In the genomic region with DNA sequence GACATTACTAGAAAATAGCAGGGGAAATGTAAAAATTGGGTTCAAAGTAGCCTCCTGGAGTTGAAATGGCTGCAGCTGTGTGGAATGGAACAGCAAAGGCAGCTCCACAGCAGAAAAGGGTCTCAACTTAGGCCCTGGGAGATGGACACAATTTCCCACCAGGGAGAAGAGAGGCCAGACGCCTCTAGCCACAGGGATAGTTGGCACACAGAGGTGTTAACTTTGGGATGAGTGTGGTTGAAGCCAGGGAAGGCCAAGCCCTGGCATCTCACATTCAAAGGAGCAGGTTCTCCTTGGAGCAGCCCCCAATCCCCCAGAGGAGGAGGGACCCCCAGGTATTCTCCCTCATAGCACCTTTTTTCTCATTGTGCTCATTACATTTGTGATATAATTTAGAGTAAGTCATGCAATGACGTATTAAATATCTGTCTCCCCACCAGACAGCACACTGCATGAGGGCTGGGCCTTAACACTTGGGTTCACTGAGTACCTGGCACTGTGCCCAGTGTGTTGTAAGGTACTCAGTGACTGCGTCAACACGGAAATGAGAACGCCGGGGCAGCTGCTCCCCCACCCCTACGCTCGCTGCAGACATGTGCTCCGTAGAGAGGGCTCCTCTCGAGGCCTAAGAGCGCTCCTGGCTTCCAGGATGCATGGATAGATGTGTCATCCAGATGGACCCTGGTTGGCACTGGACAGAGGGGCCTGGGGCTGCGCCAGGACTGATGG, we compare ENCODE assay signal across 9 cellular contexts.
DNase-seq lines count a peak whose midpoint lies in the region; ATAC-seq, FAIRE-seq and TF ChIP-seq lines count a peak whose summit lies in the region.
"Had no signal": no experiment of that assay in that cellular context is flagged by ENCODE, and none has a peak within 500 bp of the region (broad histone marks: within the 10 kb centered on the region; RNA-seq: fewer than 3 reads in every experiment).

No MANE protein-coding gene starts in this region.

- H3K9ac ChIP-seq in HepG2 (ENCODE audit: insufficient read depth, low read depth, low read length), result no peak overlapping the region

- BruUV-seq in HepG2 (replicated peaks; lab: Mats Ljungman, UMichigan), result no TSS peak

- DNase-seq in Ammon's horn (ENCODE audit: low spot score), result peak; percentile 27
- DNase-seq in NCI-H128 (lab: John Stamatoyannopoulos, UW; ENCODE audit: unreplicated experiment), result peak; percentile 65
- DNase-seq in body of pancreas, result peak; percentile 53 to 85 (median 74)
- DNase-seq in HepG2 (ENCODE audit: low spot score), result peak; percentile 73
- DNase-seq in GDM1 (lab: John Stamatoyannopoulos, UW), result no peak
- no peak for DNase-seq in superior temporal gyrus (ENCODE audit: extremely low spot score)
- DNase-seq: BE2C had no signal

- in situ Hi-C loops in HepG2 (cut with HindIII; ENCODE audit: extremely low pct_ligation_motif_present, low pct_unique_long_range_greater_than_20kb), result no loop called here

- no peak for TF ChIP-seq RAD21 in HepG2 (CRISPR knock-in tag; IDR thresholded peaks at IDR 0.05)

- intact Hi-C loops in body of pancreas (cut with DNase I), result no loop called here
- intact Hi-C loops in HepG2 (cut with micrococcal nuclease; ENCODE audit: unreplicated experiment), result no loop called here

- peak; percentile 57 for ATAC-seq in body of pancreas
- ATAC-seq in HepG2, result peak; percentile 10; the same call in 2 of the 3 replicates
- no peak for ATAC-seq in HG03025 (IDR thresholded peaks at IDR 0.05; ENCODE audit: low FRiP score, unreplicated experiment)
- ATAC-seq in HG02870 (IDR thresholded peaks at IDR 0.05; ENCODE audit: unreplicated experiment), result no peak

- H3K4me3 ChIP-seq in body of pancreas, result no peak overlapping the region
- no peak overlapping the region for H3K4me3 ChIP-seq in HepG2 (replicated peaks in 1 of 3; ENCODE audit: insufficient read depth in 1 of 3, low read depth in 2 of 3, low read length in 3 of 3)

- POLR2A ChIA-PET in HepG2 (lab: Yijun Ruan, JAX), result no interaction called here

- no peak for FAIRE-seq in HepG2 (lab: Jason Lieb, UNC)

- TF ChIP-seq CTCF in body of pancreas (IDR thresholded peaks at IDR 0.05) (no peak), HepG2 (CRISPR knock-in tag; IDR thresholded peaks at IDR 0.05) (no peak)

- H3K27ac ChIP-seq in body of pancreas (peak overlapping the region in 1 of 4 donors; percentile 40), HepG2 (ENCODE audit: extremely low read length, insufficient read depth, low read length) (no peak overlapping the region)

- no peak for TF ChIP-seq EP300 in HepG2 (IDR thresholded peaks at IDR 0.05; ENCODE audit: low read depth in 2 of 2, low read length in 2 of 2)
- TF ChIP-seq EP300 in HepG2 (CRISPR knock-in tag; IDR thresholded peaks at IDR 0.05; ENCODE audit: borderline replicate concordance), result no peak

- H2AFZ ChIP-seq in HepG2 (ENCODE audit: low read length), result no peak overlapping the region

- TF ChIP-seq POLR2A in body of pancreas (IDR thresholded peaks at IDR 0.05), result no peak
- no peak for TF ChIP-seq POLR2A in HepG2 (IDR thresholded peaks at IDR 0.05; ENCODE audit: insufficient read depth in 1 of 2, low read depth in 2 of 2, low read length in 2 of 2)

- no peaks in the 10 kb centered on the region for H3K4me1 ChIP-seq in body of pancreas
- H3K4me1 ChIP-seq in HepG2 (ENCODE audit: insufficient read depth, low read length), result peaks cover 18% of the 10 kb centered on the region
- H3K4me1 ChIP-seq: BE2C had no signal

- H3K36me3 ChIP-seq in body of pancreas (replicated peaks in 1 of 2; ENCODE audit: insufficient read depth in 1 of 2, low read depth in 2 of 2) (no peaks in the 10 kb centered on the region), HepG2 (replicated peaks in 1 of 2; ENCODE audit: control insufficient read depth in 1 of 2, insufficient read depth in 2 of 2, low read length in 2 of 2) (no peaks in the 10 kb centered on the region)
- H3K36me3 ChIP-seq: BE2C had no signal

- H3K79me2 ChIP-seq in HepG2 (ENCODE audit: insufficient read depth, low read length), result no peaks in the 10 kb centered on the region

- H4K20me1 ChIP-seq in HepG2 (ENCODE audit: insufficient read depth, low read length), result no peaks in the 10 kb centered on the region

- no peak overlapping the region for H3K4me2 ChIP-seq in HepG2 (ENCODE audit: low read depth, low read length)

- H3K27me3 ChIP-seq in body of pancreas, result no peaks in the 10 kb centered on the region
- H3K27me3 ChIP-seq in HepG2 (ENCODE audit: control insufficient read depth in 1 of 2, insufficient read depth in 2 of 2, low read length in 2 of 2), result peaks cover 4 to 22% of the 10 kb centered on the region in 2 experiments; a peak in 3 of 5 replicates
- H3K27me3 ChIP-seq: BE2C had no signal

- H3K9me3 ChIP-seq in body of pancreas (no peaks in the 10 kb centered on the region), HepG2 (ENCODE audit: low read length) (no peaks in the 10 kb centered on the region)
- H3K9me3 ChIP-seq: BE2C had no signal

- CTCF ChIA-PET in HepG2 (lab: Yijun Ruan, JAX; ENCODE audit: low intra/inter-chr PET ratio, low total read pairs), result no interaction called here

- 56 to 63% methylated on average over 11 to 12 of the region's 12 CpGs for WGBS in body of pancreas, 2 donors
- 26% methylated on average over 12 of the region's 12 CpGs for WGBS in HepG2 (ENCODE audit: low lambda C conversion rate)

TF ChIP-seq in HepG2, 621 proteins besides CTCF, POLR2A, EP300 and RAD21 (continues in another document):
- TF ChIP-seq, protein P1, sequence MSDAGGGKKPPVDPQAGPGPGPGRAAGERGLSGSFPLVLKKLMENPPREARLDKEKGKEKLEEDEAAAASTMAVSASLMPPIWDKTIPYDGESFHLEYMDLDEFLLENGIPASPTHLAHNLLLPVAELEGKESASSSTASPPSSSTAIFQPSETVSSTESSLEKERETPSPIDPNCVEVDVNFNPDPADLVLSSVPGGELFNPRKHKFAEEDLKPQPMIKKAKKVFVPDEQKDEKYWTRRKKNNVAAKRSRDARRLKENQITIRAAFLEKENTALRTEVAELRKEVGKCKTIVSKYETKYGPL (CRISPR knock-in tag; IDR thresholded peaks at IDR 0.05), result no peak
- TF ChIP-seq, protein P2, sequence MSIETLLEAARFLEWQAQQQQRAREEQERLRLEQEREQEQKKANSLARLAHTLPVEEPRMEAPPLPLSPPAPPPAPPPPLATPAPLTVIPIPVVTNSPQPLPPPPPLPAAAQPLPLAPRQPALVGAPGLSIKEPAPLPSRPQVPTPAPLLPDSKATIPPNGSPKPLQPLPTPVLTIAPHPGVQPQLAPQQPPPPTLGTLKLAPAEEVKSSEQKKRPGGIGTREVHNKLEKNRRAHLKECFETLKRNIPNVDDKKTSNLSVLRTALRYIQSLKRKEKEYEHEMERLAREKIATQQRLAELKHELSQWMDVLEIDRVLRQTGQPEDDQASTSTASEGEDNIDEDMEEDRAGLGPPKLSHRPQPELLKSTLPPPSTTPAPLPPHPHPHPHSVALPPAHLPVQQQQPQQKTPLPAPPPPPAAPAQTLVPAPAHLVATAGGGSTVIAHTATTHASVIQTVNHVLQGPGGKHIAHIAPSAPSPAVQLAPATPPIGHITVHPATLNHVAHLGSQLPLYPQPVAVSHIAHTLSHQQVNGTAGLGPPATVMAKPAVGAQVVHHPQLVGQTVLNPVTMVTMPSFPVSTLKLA (IDR thresholded peaks at IDR 0.05), result no peak
- TF ChIP-seq THAP11 (CRISPR knock-in tag; IDR thresholded peaks at IDR 0.05) (peak; percentile 49), GATAD2A (CRISPR knock-in tag; IDR thresholded peaks at IDR 0.05) (peak; percentile 19; the same call in 1 of the 2 replicates), FOXP1 (IDR thresholded peaks at IDR 0.05) (no peak), FOXP1 (CRISPR knock-in tag; IDR thresholded peaks at IDR 0.05) (peak; percentile 10; the same call in 1 of the 2 replicates), KLF6 (CRISPR knock-in tag; IDR thresholded peaks at IDR 0.05) (peak; percentile 73; the same call in 1 of the 2 replicates)
- TF ChIP-seq, protein P3, sequence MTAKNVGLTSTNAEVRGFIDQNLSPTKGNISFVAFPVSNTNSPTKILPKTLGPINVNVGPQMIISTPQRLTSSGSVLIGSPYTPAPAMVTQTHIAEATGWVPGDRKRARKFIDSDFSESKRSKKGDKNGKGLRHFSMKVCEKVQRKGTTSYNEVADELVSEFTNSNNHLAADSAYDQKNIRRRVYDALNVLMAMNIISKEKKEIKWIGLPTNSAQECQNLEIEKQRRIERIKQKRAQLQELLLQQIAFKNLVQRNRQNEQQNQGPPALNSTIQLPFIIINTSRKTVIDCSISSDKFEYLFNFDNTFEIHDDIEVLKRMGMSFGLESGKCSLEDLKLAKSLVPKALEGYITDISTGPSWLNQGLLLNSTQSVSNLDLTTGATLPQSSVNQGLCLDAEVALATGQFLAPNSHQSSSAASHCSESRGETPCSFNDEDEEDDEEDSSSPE (CRISPR knock-in tag; IDR thresholded peaks at IDR 0.05), result 0 out of 2 replicates have a peak, but pooled peaks have one; percentile 17
- TF ChIP-seq, protein P4, sequence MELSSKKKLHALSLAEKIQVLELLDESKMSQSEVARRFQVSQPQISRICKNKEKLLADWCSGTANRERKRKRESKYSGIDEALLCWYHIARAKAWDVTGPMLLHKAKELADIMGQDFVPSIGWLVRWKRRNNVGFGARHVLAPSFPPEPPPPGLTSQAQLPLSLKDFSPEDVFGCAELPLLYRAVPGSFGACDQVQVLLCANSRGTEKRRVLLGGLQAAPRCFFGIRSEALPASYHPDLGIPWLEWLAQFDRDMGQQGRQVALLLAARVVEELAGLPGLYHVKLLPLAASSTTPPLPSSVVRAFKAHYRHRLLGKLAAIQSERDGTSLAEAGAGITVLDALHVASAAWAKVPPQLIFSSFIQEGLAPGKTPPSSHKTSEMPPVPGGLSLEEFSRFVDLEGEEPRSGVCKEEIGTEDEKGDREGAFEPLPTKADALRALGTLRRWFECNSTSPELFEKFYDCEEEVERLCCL (CRISPR knock-in tag; IDR thresholded peaks at IDR 0.05; ENCODE audit: borderline replicate concordance), result no peak

Comparison
In these comparisons a context has a peak if more than half of its experiments do, and no peak if none do; other contexts are left out.
1. DNase-seq: peak in Ammon's horn (single experiment), NCI-H128 (single experiment), body of pancreas (4 of 4) and HepG2 (single experiment); none in GDM1 (single experiment) and superior temporal gyrus (single experiment).
2. ATAC-seq: peak in body of pancreas (single experiment) and HepG2 (single experiment); none in HG03025 (single experiment) and HG02870 (single experiment).